In genomic region chr7:97623333-97623732, GRCh38 we compare ENCODE assay signal across 12 cellular contexts.
A peak's percentile ranks its signal among the peaks of the same experiment; 100 is the strongest.
DNase-seq lines count a peak whose midpoint lies in the region; ATAC-seq lines count a peak whose summit lies in the region.
"Had no signal": no experiment of that assay in that cellular context is flagged by ENCODE, and none has a peak within 500 bp of the region (broad histone marks: within the 10 kb centered on the region; RNA-seq: fewer than 3 reads in every experiment).

No MANE protein-coding gene starts in this region.

- H3K27ac Mint-ChIP-seq in activated CD4-positive, alpha-beta T cell treated with anti-CD3 and anti-CD28 coated beads, Interleukin-2, amount 10 ng/mL, durations not matched to agents 24 days and 14 days: no peak overlapping the region
- H3K27ac Mint-ChIP-seq: activated T-cell treated with anti-CD3 and anti-CD28 coated beads, Interleukin-2, amount 50 U/mL, for 72 hours; mesothelial cell of epicardium had no signal

- H3K9me3 Mint-ChIP-seq in activated CD4-positive, alpha-beta T cell treated with anti-CD3 and anti-CD28 coated beads, Interleukin-2, amount 10 ng/mL, durations not matched to agents 24 days and 14 days: no peaks in the 10 kb centered on the region
- H3K9me3 Mint-ChIP-seq: mesothelial cell of epicardium had no signal

- no peak overlapping the region for H3K4me3 Mint-ChIP-seq in activated CD4-positive, alpha-beta T cell treated with anti-CD3 and anti-CD28 coated beads, Interleukin-2, amount 10 ng/mL, durations not matched to agents 24 days and 14 days
- H3K4me3 Mint-ChIP-seq: activated T-cell treated with anti-CD3 and anti-CD28 coated beads, Interleukin-2, amount 50 U/mL, for 72 hours; mesothelial cell of epicardium had no signal

- intact Hi-C loops in activated CD4-positive, alpha-beta T cell treated with anti-CD3 and anti-CD28 coated beads, Interleukin-2, amount 10 ng/mL, durations not matched to agents 24 days and 14 days (cut with micrococcal nuclease): no loop called here

- H3K27me3 Mint-ChIP-seq in activated CD4-positive, alpha-beta T cell treated with anti-CD3 and anti-CD28 coated beads, Interleukin-2, amount 10 ng/mL, durations not matched to agents 24 days and 14 days: no peaks in the 10 kb centered on the region

- peak; percentile 94 for ATAC-seq in GM21825 (IDR thresholded peaks at IDR 0.05; ENCODE audit: unreplicated experiment)
- peak; percentile 99 for ATAC-seq in HG03175 (IDR thresholded peaks at IDR 0.05; ENCODE audit: unreplicated experiment)
- ATAC-seq: activated T-cell treated with anti-CD3 and anti-CD28 coated beads, Interleukin-2, amount 50 U/mL, for 72 hours; body of pancreas had no signal

- H3K36me3 Mint-ChIP-seq in activated CD4-positive, alpha-beta T cell treated with anti-CD3 and anti-CD28 coated beads, Interleukin-2, amount 10 ng/mL, durations not matched to agents 24 days and 14 days (ENCODE audit: low read depth): no peaks in the 10 kb centered on the region
- H3K36me3 Mint-ChIP-seq: mesothelial cell of epicardium had no signal

- no peaks in the 10 kb centered on the region for H3K4me1 Mint-ChIP-seq in activated CD4-positive, alpha-beta T cell treated with anti-CD3 and anti-CD28 coated beads, Interleukin-2, amount 10 ng/mL, durations not matched to agents 24 days and 14 days

- DNase-seq in NOMO-1 (lab: John Stamatoyannopoulos, UW; ENCODE audit: unreplicated experiment in 2 of 2) (peak; percentile 15 to 20), NOMO-1 treated with dmso at 0.1 percent for 144 hours (lab: John Stamatoyannopoulos, UW; ENCODE audit: unreplicated experiment) (no peak), hepatic stellate cell (ENCODE audit: low spot score) (no peak), HCEC 1CT (no peak)
- DNase-seq in activated CD4-positive, alpha-beta T cell treated with anti-CD3 and anti-CD28 coated beads, Interleukin-2, amount 10 ng/mL, durations not matched to agents 24 days and 14 days: no peak
- no peak for DNase-seq in stimulated activated CD4-positive, alpha-beta T cell treated with anti-CD3 and anti-CD28 coated beads, Interleukin-4, amount 100 ng/mL, for 1 hour
- DNase-seq: activated T-cell treated with anti-CD3 and anti-CD28 coated beads, Interleukin-2, amount 50 U/mL, for 72 hours; body of pancreas; NCI-H2107 had no signal

Comparison
In these comparisons a context has a peak if more than half of its experiments do, and no peak if none do; other contexts are left out.
1. DNase-seq: peak in NOMO-1 (2 of 2); none in NOMO-1 treated with dmso at 0.1 percent for 144 hours (single experiment), activated CD4-positive, alpha-beta T cell treated with anti-CD3 and anti-CD28 coated beads, Interleukin-2, amount 10 ng/mL, durations not matched to agents 24 days and 14 days (single experiment), stimulated activated CD4-positive, alpha-beta T cell treated with anti-CD3 and anti-CD28 coated beads, Interleukin-4, amount 100 ng/mL, for 1 hour (single experiment), hepatic stellate cell (single experiment) and HCEC 1CT (single experiment).